27 cellular contexts compared by ENCODE assay signal in genomic region chr12:3563966-3564365, GRCh38.
"Had no signal": no experiment of that assay in that cellular context is flagged by ENCODE, and none has a peak within 500 bp of the region (broad histone marks: within the 10 kb centered on the region; RNA-seq: fewer than 3 reads in every experiment).

No MANE protein-coding gene starts in this region.

- H3K9me3 Mint-ChIP-seq: activated B cell treated with CpG ODN at 0.5 μM for 24 hours; activated CD4-positive, alpha-beta memory T cell treated with anti-CD3 and anti-CD28 coated beads, Interleukin-2, amount 10 ng/mL, durations not matched to agents 7 days and 5 days; activated CD4-positive, alpha-beta T cell treated with anti-CD3 and anti-CD28 coated beads, Interleukin-2, amount 10 ng/mL, durations not matched to agents 24 days and 14 days; activated naive CD4-positive, alpha-beta T cell treated with anti-CD3 and anti-CD28 coated beads, Interleukin-2, amount 10 ng/mL, durations not matched to agents 7 days and 5 days; activated naive CD4-positive, alpha-beta T cell treated with anti-CD3 and anti-CD28 coated beads, Interleukin-2, amount 50 U/mL, for 72 hours; activated naive CD8-positive, alpha-beta T cell treated with anti-CD3 and anti-CD28 coated beads, Interleukin-2, amount 10 ng/mL, durations not matched to agents 7 days and 5 days; activated T-cell treated with anti-CD3 and anti-CD28 coated beads, Interleukin-2, amount 50 U/mL, for 24 hours; activated T-cell treated with anti-CD3 and anti-CD28 coated beads, Interleukin-2, amount 50 U/mL, for 72 hours; T-cell; T-helper 1 cell treated with Interleukin-12 subunit alpha and Interleukin-12 subunit beta and Interleukin-4 antibody, amounts not matched to agents 30 μg/mL and 1 μg/mL, for 36 hours had no signal

- H3K4me1 ChIP-seq: ascending aorta, breast epithelium, colonic mucosa had no signal

- H3K27ac Mint-ChIP-seq: activated B cell treated with CpG ODN at 0.5 μM for 24 hours; activated CD4-positive, alpha-beta memory T cell treated with anti-CD3 and anti-CD28 coated beads, Interleukin-2, amount 10 ng/mL, durations not matched to agents 7 days and 5 days; activated CD4-positive, alpha-beta T cell treated with anti-CD3 and anti-CD28 coated beads for 36 hours; activated CD4-positive, alpha-beta T cell treated with anti-CD3 and anti-CD28 coated beads, Interleukin-2, amount 10 ng/mL, durations not matched to agents 24 days and 14 days; activated naive CD4-positive, alpha-beta T cell treated with anti-CD3 and anti-CD28 coated beads, Interleukin-2, amount 10 ng/mL, durations not matched to agents 7 days and 5 days; activated naive CD4-positive, alpha-beta T cell treated with anti-CD3 and anti-CD28 coated beads, Interleukin-2, amount 50 U/mL, for 72 hours; activated naive CD8-positive, alpha-beta T cell treated with anti-CD3 and anti-CD28 coated beads, Interleukin-2, amount 10 ng/mL, durations not matched to agents 7 days and 5 days; activated T-cell treated with anti-CD3 and anti-CD28 coated beads, Interleukin-2, amount 50 U/mL, for 24 hours; activated T-cell treated with anti-CD3 and anti-CD28 coated beads, Interleukin-2, amount 50 U/mL, for 72 hours; brain; T-cell; T-helper 1 cell treated with Interleukin-12 subunit alpha and Interleukin-12 subunit beta and Interleukin-4 antibody, amounts not matched to agents 30 μg/mL and 1 μg/mL, for 36 hours had no signal

- H3K4me1 Mint-ChIP-seq: activated B cell treated with CpG ODN at 0.5 μM for 24 hours; activated CD4-positive, alpha-beta memory T cell treated with anti-CD3 and anti-CD28 coated beads, Interleukin-2, amount 10 ng/mL, durations not matched to agents 7 days and 5 days; activated CD4-positive, alpha-beta T cell treated with anti-CD3 and anti-CD28 coated beads for 36 hours; activated CD4-positive, alpha-beta T cell treated with anti-CD3 and anti-CD28 coated beads, Interleukin-2, amount 10 ng/mL, durations not matched to agents 24 days and 14 days; activated naive CD4-positive, alpha-beta T cell treated with anti-CD3 and anti-CD28 coated beads, Interleukin-2, amount 10 ng/mL, durations not matched to agents 7 days and 5 days; activated naive CD8-positive, alpha-beta T cell treated with anti-CD3 and anti-CD28 coated beads, Interleukin-2, amount 10 ng/mL, durations not matched to agents 7 days and 5 days; T-cell had no signal

- H3K9me3 ChIP-seq: ascending aorta, breast epithelium, colonic mucosa had no signal

- H3K27me3 Mint-ChIP-seq: activated CD4-positive, alpha-beta T cell treated with anti-CD3 and anti-CD28 coated beads for 36 hours had no signal

- H3K4me3 Mint-ChIP-seq: activated B cell treated with CpG ODN at 0.5 μM for 24 hours; activated CD4-positive, alpha-beta memory T cell treated with anti-CD3 and anti-CD28 coated beads, Interleukin-2, amount 10 ng/mL, durations not matched to agents 7 days and 5 days; activated CD4-positive, alpha-beta T cell treated with anti-CD3 and anti-CD28 coated beads for 36 hours; activated CD4-positive, alpha-beta T cell treated with anti-CD3 and anti-CD28 coated beads, Interleukin-2, amount 10 ng/mL, durations not matched to agents 24 days and 14 days; activated naive CD4-positive, alpha-beta T cell treated with anti-CD3 and anti-CD28 coated beads, Interleukin-2, amount 10 ng/mL, durations not matched to agents 7 days and 5 days; activated naive CD8-positive, alpha-beta T cell treated with anti-CD3 and anti-CD28 coated beads, Interleukin-2, amount 10 ng/mL, durations not matched to agents 7 days and 5 days; activated T-cell treated with anti-CD3 and anti-CD28 coated beads, Interleukin-2, amount 50 U/mL, for 24 hours; activated T-cell treated with anti-CD3 and anti-CD28 coated beads, Interleukin-2, amount 50 U/mL, for 72 hours; brain; T-cell; T-helper 1 cell treated with Interleukin-12 subunit alpha and Interleukin-12 subunit beta and Interleukin-4 antibody, amounts not matched to agents 30 μg/mL and 1 μg/mL, for 36 hours had no signal

- H3K27ac ChIP-seq: ascending aorta, breast epithelium, cardiac muscle cell, colonic mucosa, WERI-Rb-1 had no signal

- H3K4me3 ChIP-seq: ascending aorta, breast epithelium, cardiac muscle cell, colonic mucosa had no signal

- H3K36me3 Mint-ChIP-seq: activated naive CD4-positive, alpha-beta T cell treated with anti-CD3 and anti-CD28 coated beads, Interleukin-2, amount 10 ng/mL, durations not matched to agents 7 days and 5 days; activated naive CD4-positive, alpha-beta T cell treated with anti-CD3 and anti-CD28 coated beads, Interleukin-2, amount 50 U/mL, for 72 hours; activated naive CD8-positive, alpha-beta T cell treated with anti-CD3 and anti-CD28 coated beads, Interleukin-2, amount 10 ng/mL, durations not matched to agents 7 days and 5 days; brain; T-cell had no signal

- ATAC-seq: activated CD4-positive, alpha-beta T cell treated with anti-CD3 and anti-CD28 coated beads for 36 hours; activated naive CD4-positive, alpha-beta T cell treated with anti-CD3 and anti-CD28 coated beads, Interleukin-2, amount 50 U/mL, for 72 hours; activated T-cell treated with anti-CD3 and anti-CD28 coated beads, Interleukin-2, amount 50 U/mL, for 72 hours; esophagus mucosa; T-cell had no signal

- H3K27me3 ChIP-seq: ascending aorta, colonic mucosa had no signal

- H3K36me3 ChIP-seq: ascending aorta, breast epithelium, cardiac muscle cell, colonic mucosa, WERI-Rb-1 had no signal

- DNase-seq: activated B cell treated with CpG ODN at 0.5 μM for 24 hours; activated CD4-positive, alpha-beta memory T cell treated with anti-CD3 and anti-CD28 coated beads, Interleukin-2, amount 10 ng/mL, durations not matched to agents 7 days and 5 days; activated CD4-positive, alpha-beta T cell treated with anti-CD3 and anti-CD28 coated beads for 36 hours; activated CD4-positive, alpha-beta T cell treated with anti-CD3 and anti-CD28 coated beads, Interleukin-2, amount 10 ng/mL, durations not matched to agents 24 days and 14 days; activated CD4-positive, CD25-positive, alpha-beta regulatory T cell treated with anti-CD3 and anti-CD28 coated beads, Interleukin-2, amount 50 U/mL, for 72 hours; activated CD8-positive, alpha-beta memory T cell treated with anti-CD3 and anti-CD28 coated beads, Interleukin-2, amount 50 U/mL, for 48 hours; activated naive CD4-positive, alpha-beta T cell treated with anti-CD3 and anti-CD28 coated beads, Interleukin-2, amount 10 ng/mL, durations not matched to agents 7 days and 5 days; activated naive CD8-positive, alpha-beta T cell treated with anti-CD3 and anti-CD28 coated beads, Interleukin-2, amount 10 ng/mL, durations not matched to agents 7 days and 5 days; activated T-cell treated with anti-CD3 and anti-CD28 coated beads for 4 hours; activated T-cell treated with anti-CD3 and anti-CD28 coated beads, Interleukin-2, amount 50 U/mL, for 24 hours; activated T-cell treated with anti-CD3 and anti-CD28 coated beads, Interleukin-2, amount 50 U/mL, for 72 hours; central memory CD4-positive, alpha-beta T cell; cerebellar nuclear complex; colonic mucosa; effector CD8-positive, alpha-beta T cell; foreskin fibroblast; SW 1271; T-cell; T-helper 9 cell; WERI-Rb-1 had no signal
